10 cellular contexts compared by ENCODE assay signal in the genomic region with DNA sequence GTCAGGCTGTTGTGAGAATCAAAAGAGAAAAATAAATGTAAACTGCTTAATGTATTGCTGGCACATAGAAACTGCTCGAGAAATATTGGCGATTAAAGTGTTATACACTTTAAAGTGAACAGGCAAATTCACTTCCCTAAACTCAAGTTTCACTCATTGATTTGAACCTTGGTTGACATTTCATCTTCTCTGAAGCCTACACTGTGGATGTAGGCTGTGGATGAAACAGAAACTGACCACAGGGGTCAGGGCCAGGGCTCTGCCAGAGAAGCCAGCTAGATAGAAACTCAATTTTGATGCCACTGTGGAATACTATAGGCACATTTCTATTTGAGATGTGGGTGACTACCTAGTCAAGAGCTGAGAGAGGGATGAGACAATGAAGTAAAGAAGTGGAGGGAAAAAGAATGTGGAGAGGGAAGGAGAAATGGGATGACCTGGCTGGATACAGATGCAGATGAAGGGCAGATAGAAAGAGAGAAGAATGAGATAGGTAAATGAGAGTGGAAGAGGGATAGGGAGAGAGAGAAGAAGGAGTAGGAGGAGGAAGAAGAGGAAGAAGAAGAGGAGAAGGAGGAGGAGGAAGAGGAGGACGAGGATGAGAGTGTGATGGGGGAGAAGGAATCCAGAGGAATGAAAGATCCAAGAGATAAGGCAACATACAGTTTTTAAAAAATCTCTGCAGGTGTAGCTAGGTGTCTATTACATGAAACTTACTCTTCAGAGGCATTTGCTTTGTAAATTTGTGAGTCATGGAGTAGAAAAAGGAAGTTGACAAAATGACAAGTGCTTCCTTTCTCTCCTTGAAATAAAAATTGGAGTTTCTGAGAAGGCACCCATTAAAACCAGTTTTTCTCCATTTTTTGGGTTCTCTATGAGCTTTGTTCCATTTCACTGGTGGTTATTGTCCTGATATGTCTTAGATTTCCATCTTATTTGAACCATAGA. TPM values are rescaled to one million over a fixed set of nuclear protein-coding genes. Genes with fewer than 3 reads are reported as not detected.
DNase-seq lines count a peak whose midpoint lies in the region; ATAC-seq and TF ChIP-seq lines count a peak whose summit lies in the region.
"Had no signal": no experiment of that assay in that cellular context is flagged by ENCODE, and none has a peak within 500 bp of the region (broad histone marks: within the 10 kb centered on the region; RNA-seq: fewer than 3 reads in every experiment).

No MANE protein-coding gene starts in this region.

- peaks cover 11% of the 10 kb centered on the region for H3K27me3 ChIP-seq in lower lobe of right lung (ENCODE audit: low read depth)
- H3K27me3 ChIP-seq: right atrium auricular region had no signal

- no peak overlapping the region for H3K27ac ChIP-seq in lower lobe of right lung
- H3K27ac ChIP-seq: right atrium auricular region had no signal

- intact Hi-C loops in lower lobe of right lung (cut with DNase I) = no loop called here

- H3K9me3 ChIP-seq in lower lobe of right lung = no peaks in the 10 kb centered on the region
- H3K9me3 ChIP-seq: right atrium auricular region had no signal

- H3K4me3 ChIP-seq in lower lobe of right lung = no peak overlapping the region
- H3K4me3 ChIP-seq: right atrium auricular region had no signal

- TF ChIP-seq CTCF in lower lobe of right lung (IDR thresholded peaks at IDR 0.05) = no peak

- no peaks in the 10 kb centered on the region for H3K36me3 ChIP-seq in lower lobe of right lung
- H3K36me3 ChIP-seq: right atrium auricular region had no signal

- ATAC-seq in GM18907 (IDR thresholded peaks at IDR 0.05; ENCODE audit: unreplicated experiment) (peak; percentile 99), GM21717 (IDR thresholded peaks at IDR 0.05; ENCODE audit: unreplicated experiment) (peak; percentile 97), HG03342 (IDR thresholded peaks at IDR 0.05; ENCODE audit: unreplicated experiment) (peak; percentile 98), lower lobe of right lung (peak; percentile 46 to 74)
- ATAC-seq: HepG2 had no signal

- no peak for DNase-seq in lower lobe of right lung
- DNase-seq in HuH-7 (ENCODE audit: low spot score) = no peak
- no peak for DNase-seq in islet precursor cell
- DNase-seq in NCI-H524 (lab: John Stamatoyannopoulos, UW) = no peak
- DNase-seq: NCI-H524 treated with DMSO at 0.1 percent for 48 hours had no signal

- H3K4me1 ChIP-seq in lower lobe of right lung = no peaks in the 10 kb centered on the region
- H3K4me1 ChIP-seq: right atrium auricular region had no signal

RNA-seq across cellular contexts. Expression of a gene that starts 17.4 kb away (rescaled TPM):
- total RNA-seq in lower lobe of right lung = 4.6 TPM
- total RNA-seq: HepG2 had no signal
